Comparison of ENCODE assay signal across 25 cellular contexts in the genomic region with DNA sequence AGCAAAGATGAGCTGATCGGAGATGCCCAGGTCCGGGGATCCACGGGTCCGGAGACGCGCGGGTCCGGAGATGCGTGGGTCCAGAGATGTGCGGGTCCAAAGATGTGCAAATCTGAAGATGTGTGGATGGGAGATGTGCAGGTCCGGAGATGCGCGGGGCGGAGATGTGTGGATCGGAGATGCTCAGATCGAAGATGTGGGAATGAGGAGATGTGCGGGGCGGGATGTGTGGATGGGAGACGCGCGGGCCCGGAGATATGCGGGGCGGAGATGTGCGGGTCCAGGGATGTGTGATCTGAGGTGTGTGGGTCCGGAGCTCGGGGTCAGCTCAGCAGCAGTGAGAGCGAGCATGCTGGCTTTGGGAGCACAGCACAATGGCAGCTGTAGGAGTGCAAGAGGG. TPM values are rescaled to one million over a fixed set of nuclear protein-coding genes. Genes with fewer than 3 reads are reported as not detected.
DNase-seq lines count a peak whose midpoint lies in the region; ATAC-seq lines count a peak whose summit lies in the region.
"Had no signal": no experiment of that assay in that cellular context is flagged by ENCODE, and none has a peak within 500 bp of the region (broad histone marks: within the 10 kb centered on the region; RNA-seq: fewer than 3 reads in every experiment).

No MANE protein-coding gene starts in this region.

- peaks cover under 1% of the 10 kb centered on the region for H3K9me3 Mint-ChIP-seq in central memory CD8-positive, alpha-beta T cell

- ATAC-seq in central memory CD8-positive, alpha-beta T cell (replicated peaks; ENCODE audit: extremely low read depth, poor library complexity, severe bottlenecking) = no peak
- ATAC-seq in left lobe of liver = peak; percentile 9
- ATAC-seq: GM12878 had no signal

- H3K4me1 Mint-ChIP-seq in central memory CD8-positive, alpha-beta T cell = peaks cover 12% of the 10 kb centered on the region
- H3K4me1 Mint-ChIP-seq: CD14-positive monocyte had no signal

- no peaks in the 10 kb centered on the region for H3K27me3 Mint-ChIP-seq in central memory CD8-positive, alpha-beta T cell
- H3K27me3 Mint-ChIP-seq: CD4-positive, alpha-beta memory T cell; CD4-positive, CD25-positive, alpha-beta regulatory T cell; CD8-positive, alpha-beta memory T cell had no signal

- H3K4me3 Mint-ChIP-seq in central memory CD8-positive, alpha-beta T cell = no peak overlapping the region
- H3K4me3 Mint-ChIP-seq: CD14-positive monocyte; CD4-positive, alpha-beta memory T cell; CD4-positive, CD25-positive, alpha-beta regulatory T cell; CD8-positive, alpha-beta memory T cell had no signal

- H3K27ac Mint-ChIP-seq in central memory CD8-positive, alpha-beta T cell (ENCODE audit: low read depth) = peak overlapping the region; percentile 58

- DNase-seq in D341Med (ENCODE audit: low spot score) (peak; percentile 18), left lobe of liver (ENCODE audit: low spot score) (no peak), HuH-7.5 (ENCODE audit: low spot score) (no peak), DMS114 treated with DMSO at 0.1 percent for 48 hours (lab: John Stamatoyannopoulos, UW; ENCODE audit: unreplicated experiment) (no peak)
- no peak for DNase-seq in central memory CD8-positive, alpha-beta T cell (ENCODE audit: low spot score in 2 of 2)
- no peak for DNase-seq in activated CD4-positive, alpha-beta T cell treated with anti-CD3 and anti-CD28 coated beads, Interleukin-2, amount 50 U/mL, for 4 hours
- DNase-seq: 8988T; ACHN; BE2C; C1 segment of cervical spinal cord; CD4-positive, alpha-beta memory T cell; CD4-positive, CD25-positive, alpha-beta regulatory T cell; CD8-positive, alpha-beta memory T cell; COR-L47; DMS153; DMS53; DMS79; DND-41; EL; GDM1 had no signal

- peaks cover 34% of the 10 kb centered on the region for H3K36me3 Mint-ChIP-seq in central memory CD8-positive, alpha-beta T cell (ENCODE audit: insufficient read depth)

RNA-seq across cellular contexts. Expression of a gene that starts 35.5 kb away (rescaled TPM):
- total RNA-seq in left lobe of liver = 5.1 TPM

RNA-seq across cellular contexts. Expression of a gene that starts 48.5 kb away (rescaled TPM):
- 0.05 TPM for total RNA-seq in left lobe of liver
- total RNA-seq: A673; CD4-positive, alpha-beta memory T cell; CD4-positive, CD25-positive, alpha-beta regulatory T cell; CD8-positive, alpha-beta memory T cell; Daoy; G401; GM12878 had no signal

RNA-seq across cellular contexts. Expression of a gene that starts 53.2 kb away (rescaled TPM):
- total RNA-seq in left lobe of liver = 189 TPM
